ENCODE assay signal across 8 cellular contexts in the genomic region with DNA sequence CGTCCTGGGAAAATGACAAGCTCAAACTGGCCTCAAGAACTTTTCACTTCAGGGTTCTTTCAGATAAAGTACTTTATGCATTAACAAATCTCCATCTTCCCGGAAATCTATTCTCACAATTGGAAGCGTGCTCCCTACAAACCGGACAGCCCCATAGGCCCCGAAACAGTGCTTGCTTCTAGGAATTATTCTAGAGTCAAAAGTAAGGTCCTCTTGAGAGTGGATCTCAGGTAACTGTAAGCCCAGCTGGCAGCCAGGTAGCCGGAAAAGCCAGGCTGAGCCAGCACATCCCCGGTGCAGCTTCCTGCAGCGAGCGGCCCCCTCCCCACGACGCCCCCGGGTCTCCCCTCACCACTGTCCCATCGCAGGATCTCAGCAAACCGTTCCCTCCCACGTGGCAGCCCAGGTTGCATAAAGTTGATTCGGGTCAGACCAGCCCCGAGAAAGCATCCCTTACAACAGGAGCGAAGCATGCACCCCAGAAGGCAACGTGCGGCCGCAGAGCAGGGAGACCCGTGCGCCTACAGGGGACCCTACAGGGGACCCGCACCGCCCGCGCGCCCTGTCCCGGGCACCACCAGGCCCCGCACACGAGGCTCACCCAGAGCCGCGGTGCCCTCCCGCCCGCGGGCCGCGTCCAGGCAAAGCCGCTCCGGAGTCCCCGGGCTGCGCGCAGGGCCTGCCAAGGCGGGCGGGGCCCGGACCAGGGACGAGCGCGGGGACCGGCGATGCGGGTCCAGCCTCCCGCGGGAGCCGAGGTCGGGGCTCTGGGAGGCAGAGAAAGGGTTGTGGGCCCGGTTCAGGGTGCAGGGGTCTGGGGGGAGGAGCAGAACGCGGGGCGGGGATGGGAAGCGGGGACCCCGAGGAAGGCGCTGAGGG. TPM values are rescaled to one million over a fixed set of nuclear protein-coding genes. Genes with fewer than 3 reads are reported as not detected.
A peak's percentile ranks its signal among the peaks of the same experiment; 100 is the strongest.
DNase-seq lines count a peak whose midpoint lies in the region; ATAC-seq and TF ChIP-seq lines count a peak whose summit lies in the region.

No MANE protein-coding gene starts in this region.

- H3K36me3 Mint-ChIP-seq in Caco-2 (ENCODE audit: insufficient read depth, unreplicated experiment): peaks cover 37% of the 10 kb centered on the region
- peaks cover 43% of the 10 kb centered on the region for H3K36me3 Mint-ChIP-seq in activated T-cell treated with anti-CD3 and anti-CD28 coated beads, Interleukin-2, amount 50 U/mL, for 24 hours (ENCODE audit: low read depth)

- intact Hi-C loops in Caco-2 (cut with micrococcal nuclease; ENCODE audit: unreplicated experiment): loop anchor here (1.0 kb wide), 1 partner anchor 8 kb away; no protein-coding TSS in a partner anchor
- intact Hi-C loops in heart left ventricle (cut with DNase I): loop anchor here in 1 of 10 donors (5.0 to 10.0 kb wide), 2 partner anchors 109 to 272 kb away; partner anchors contain the start of gene MRPL36
- intact Hi-C loops in prostate gland (cut with DNase I): no loop called here

- peak; percentile 10 for ATAC-seq in HG03280 (IDR thresholded peaks at IDR 0.05; ENCODE audit: unreplicated experiment)
- peak in 2 of 4 donors; percentile 29 to 30 for ATAC-seq in heart left ventricle
- ATAC-seq in GM21528 (IDR thresholded peaks at IDR 0.05; ENCODE audit: low FRiP score, unreplicated experiment): no peak
- no peak for ATAC-seq in GM21381 (IDR thresholded peaks at IDR 0.05; ENCODE audit: unreplicated experiment)
- no peak for ATAC-seq in HG02588 (IDR thresholded peaks at IDR 0.05; ENCODE audit: unreplicated experiment)

- H3K4me1 Mint-ChIP-seq in Caco-2 (ENCODE audit: low read depth, unreplicated experiment): peaks cover 7% of the 10 kb centered on the region
- peaks cover 39% of the 10 kb centered on the region for H3K4me1 Mint-ChIP-seq in activated T-cell treated with anti-CD3 and anti-CD28 coated beads, Interleukin-2, amount 50 U/mL, for 24 hours (ENCODE audit: low read depth)

- peaks cover 5% of the 10 kb centered on the region for H3K4me1 ChIP-seq in Caco-2
- H3K4me1 ChIP-seq in heart left ventricle: peaks cover 0 to 32% (median 17%) of the 10 kb centered on the region in 12 donors
- peaks cover 8% of the 10 kb centered on the region for H3K4me1 ChIP-seq in prostate gland (replicated peaks)

- H3K27me3 ChIP-seq in Caco-2 (replicated peaks; ENCODE audit: control insufficient read depth, insufficient read depth, low read length): no peaks in the 10 kb centered on the region
- no peaks in the 10 kb centered on the region for H3K27me3 ChIP-seq in heart left ventricle
- no peaks in the 10 kb centered on the region for H3K27me3 ChIP-seq in prostate gland (replicated peaks; ENCODE audit: insufficient read depth)

- TF ChIP-seq POLR2A in heart left ventricle (IDR thresholded peaks at IDR 0.05) (no peak), prostate gland (IDR thresholded peaks at IDR 0.05) (no peak)

- DNase-seq in Caco-2 (peak; percentile 29 to 33), heart left ventricle (peak in 3 of 5 donors; percentile 30 to 65 (median 40)), prostate gland (ENCODE audit: low spot score) (no peak)
- DNase-seq in activated T-cell treated with anti-CD3 and anti-CD28 coated beads, Interleukin-2, amount 50 U/mL, for 24 hours: peak; percentile 63

- no peak for TF ChIP-seq CTCF in Caco-2 (IDR thresholded peaks at IDR 0.05; ENCODE audit: insufficient read depth in 1 of 2, low read depth in 1 of 2, low read length in 1 of 2, severe bottlenecking in 1 of 2, unreplicated experiment in 1 of 2)
- no peak for TF ChIP-seq CTCF in heart left ventricle (IDR thresholded peaks at IDR 0.05)
- TF ChIP-seq CTCF in prostate gland (IDR thresholded peaks at IDR 0.05): no peak

- H3K9me3 ChIP-seq in Caco-2 (no peaks in the 10 kb centered on the region), heart left ventricle (no peaks in the 10 kb centered on the region), prostate gland (no peaks in the 10 kb centered on the region)

- WGBS in heart left ventricle, 4 donors: 5 to 19% (median 9%) methylated on average over 19 to 63 of the region's 63 CpGs
- WGBS in prostate gland: 7% methylated on average over 31 of the region's 63 CpGs

- peaks cover 3% of the 10 kb centered on the region; the same call in 1 of the 2 replicates for H3K36me3 ChIP-seq in Caco-2 (ENCODE audit: control insufficient read depth, insufficient read depth, low read length)
- peaks cover 0 to 26% (median 8%) of the 10 kb centered on the region in 9 donors for H3K36me3 ChIP-seq in heart left ventricle
- no peaks in the 10 kb centered on the region for H3K36me3 ChIP-seq in prostate gland

- H3K4me3 ChIP-seq in Caco-2 (ENCODE audit: low read depth, low read length) (peak overlapping the region; percentile 80), heart left ventricle (peak overlapping the region; percentile 63 to 99 (median 80)), prostate gland (peak overlapping the region; percentile 67 to 74)

- CTCF ChIA-PET in Caco-2 (lab: Charles Lee): interaction anchor here (0.6 kb wide), 1 partner anchor 352 kb away, joined by 3 read pairs; no protein-coding TSS in a partner anchor

- BruUV-seq in Caco-2 (replicated peaks; lab: Mats Ljungman, UMichigan): TSS peak; percentile 43

- H3K27ac ChIP-seq in heart left ventricle: peak overlapping the region in 3 of 12 donors; percentile 91 to 97 (median 94)
- peak overlapping the region in 1 of 2 donors; percentile 38 for H3K27ac ChIP-seq in prostate gland

- H3K9me3 Mint-ChIP-seq in Caco-2 (ENCODE audit: unreplicated experiment): no peaks in the 10 kb centered on the region
- no peaks in the 10 kb centered on the region for H3K9me3 Mint-ChIP-seq in activated T-cell treated with anti-CD3 and anti-CD28 coated beads, Interleukin-2, amount 50 U/mL, for 24 hours

- H3K27ac Mint-ChIP-seq in Caco-2 (ENCODE audit: unreplicated experiment): no peak overlapping the region
- H3K27ac Mint-ChIP-seq in activated T-cell treated with anti-CD3 and anti-CD28 coated beads, Interleukin-2, amount 50 U/mL, for 24 hours: peak overlapping the region; percentile 61

- POLR2A ChIA-PET in Caco-2 (lab: Charles Lee): no interaction called here

- H3K27me3 Mint-ChIP-seq in Caco-2 (ENCODE audit: insufficient read depth, unreplicated experiment): no peaks in the 10 kb centered on the region
- no peaks in the 10 kb centered on the region for H3K27me3 Mint-ChIP-seq in activated T-cell treated with anti-CD3 and anti-CD28 coated beads, Interleukin-2, amount 50 U/mL, for 24 hours

- H3K4me3 Mint-ChIP-seq in Caco-2 (ENCODE audit: unreplicated experiment): peak overlapping the region; percentile 76
- H3K4me3 Mint-ChIP-seq in activated T-cell treated with anti-CD3 and anti-CD28 coated beads, Interleukin-2, amount 50 U/mL, for 24 hours: peak overlapping the region; percentile 87

RNA-seq across cellular contexts. Expression of gene LPCAT1, which starts 0.9 kb away (rescaled TPM):
- 49.3 and 52.8 TPM in 2 replicates for total RNA-seq in Caco-2 (2022)
- 10 to 100 TPM in 4 of 9 donors, 1 to 10 TPM in 5; 8.2 to 30.6 (median 9.9) TPM for total RNA-seq in heart left ventricle
- 10 to 100 TPM in 1 of 2 donors, 1 to 10 TPM in 1; 9.6 to 21.9 TPM for polyA plus RNA-seq in heart left ventricle
- 10 to 100 TPM; 22.6 to 23.9 TPM for total RNA-seq in prostate gland
